In the genomic region with DNA sequence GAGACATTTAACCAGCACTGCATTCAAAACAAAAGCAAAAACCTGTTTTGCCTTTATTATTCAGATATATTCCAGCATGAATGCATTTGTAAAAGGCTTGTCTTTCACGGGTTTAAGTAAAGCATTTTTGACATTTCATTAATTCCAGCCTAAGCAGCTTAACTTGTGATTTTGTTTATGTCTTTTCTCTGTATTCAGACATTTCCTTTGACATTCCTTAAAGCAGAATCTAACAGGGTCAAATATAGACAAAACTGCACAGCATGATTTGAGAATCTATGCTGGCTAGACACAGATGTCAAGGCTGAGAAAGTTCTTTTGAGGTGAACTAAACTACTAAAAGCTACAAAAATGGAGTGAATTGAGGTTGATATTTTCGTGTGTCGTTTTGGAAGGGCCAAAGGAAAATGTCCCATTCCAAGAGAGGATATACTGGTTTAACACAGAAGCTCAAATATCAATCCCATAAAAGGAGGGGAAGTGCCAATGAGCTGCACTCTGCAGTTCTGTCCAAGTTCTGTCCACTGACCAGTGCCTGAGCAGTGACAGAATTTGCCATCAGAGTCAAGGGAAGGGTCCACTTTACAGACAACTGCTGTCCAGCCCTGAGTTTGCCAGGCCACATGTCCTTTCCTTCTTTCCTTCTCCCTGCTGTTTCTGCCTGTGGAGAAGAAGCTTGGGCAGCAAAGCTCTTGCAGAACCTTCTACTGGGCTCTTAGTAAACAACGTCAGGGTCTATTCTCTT, we compare ENCODE assay signal across 17 cellular contexts.
"Had no signal": no experiment of that assay in that cellular context is flagged by ENCODE, and none has a peak within 500 bp of the region (broad histone marks: within the 10 kb centered on the region; RNA-seq: fewer than 3 reads in every experiment).

No MANE protein-coding gene starts in this region.

- H3K27me3 Mint-ChIP-seq: activated naive CD8-positive, alpha-beta T cell treated with anti-CD3 and anti-CD28 coated beads, Interleukin-2, amount 50 U/mL, for 24 hours; activated T-cell treated with anti-CD3 and anti-CD28 coated beads, Interleukin-2, amount 50 U/mL, for 24 hours had no signal

- ATAC-seq: activated CD8-positive, alpha-beta T cell treated with anti-CD3 and anti-CD28 coated beads, Interleukin-2, amount 10 ng/mL, durations not matched to agents 7 days and 5 days; activated naive CD8-positive, alpha-beta T cell treated with anti-CD3 and anti-CD28 coated beads, Interleukin-2, amount 50 U/mL, for 24 hours; effector memory CD8-positive, alpha-beta T cell; left lung; naive thymus-derived CD4-positive, alpha-beta T cell; pancreas; stimulated activated naive CD8-positive, alpha-beta T cell treated with anti-CD3 and anti-CD28 coated beads, Interleukin-15, Interleukin-2, amounts not matched to agents 100 U/mL and 50 U/mL, for 24 hours had no signal

- DNase-seq: activated CD4-positive, alpha-beta T cell treated with anti-CD3 and anti-CD28 coated beads, Interleukin-2, amount 10 ng/mL, durations not matched to agents 7 days and 5 days; activated CD8-positive, alpha-beta T cell treated with anti-CD3 and anti-CD28 coated beads, Interleukin-2, amount 10 ng/mL, durations not matched to agents 7 days and 5 days; activated naive CD4-positive, alpha-beta T cell treated with anti-CD3 and anti-CD28 coated beads, Interleukin-2, amount 10 ng/mL, durations not matched to agents 7 days and 5 days; activated naive CD8-positive, alpha-beta T cell treated with anti-CD3 and anti-CD28 coated beads, Interleukin-2, amount 50 U/mL, for 24 hours; activated T-cell treated with anti-CD3 and anti-CD28 coated beads, Interleukin-2, amount 50 U/mL, for 24 hours; effector memory CD8-positive, alpha-beta T cell; foreskin fibroblast; kidney; left lung; naive thymus-derived CD4-positive, alpha-beta T cell; pancreas; stimulated activated CD4-positive, alpha-beta T cell treated with anti-CD3 and anti-CD28 coated beads, Interleukin-2, amount 100 ng/mL, for 24 hours; stimulated activated naive CD8-positive, alpha-beta T cell treated with anti-CD3 and anti-CD28 coated beads, Interleukin-15, Interleukin-2, amounts not matched to agents 100 U/mL and 50 U/mL, for 24 hours; substantia nigra; T1000; trophoblast cell had no signal

- H3K27ac Mint-ChIP-seq: activated CD4-positive, alpha-beta T cell treated with anti-CD3 and anti-CD28 coated beads, Interleukin-2, amount 10 ng/mL, durations not matched to agents 7 days and 5 days; activated CD8-positive, alpha-beta T cell treated with anti-CD3 and anti-CD28 coated beads, Interleukin-2, amount 10 ng/mL, durations not matched to agents 7 days and 5 days; activated naive CD4-positive, alpha-beta T cell treated with anti-CD3 and anti-CD28 coated beads, Interleukin-2, amount 10 ng/mL, durations not matched to agents 7 days and 5 days; activated naive CD8-positive, alpha-beta T cell treated with anti-CD3 and anti-CD28 coated beads, Interleukin-2, amount 50 U/mL, for 24 hours; activated T-cell treated with anti-CD3 and anti-CD28 coated beads, Interleukin-2, amount 50 U/mL, for 24 hours; effector memory CD8-positive, alpha-beta T cell; naive thymus-derived CD4-positive, alpha-beta T cell had no signal

- H3K9me3 ChIP-seq: ascending aorta, left lung, pancreas had no signal

- H3K4me3 Mint-ChIP-seq: activated CD4-positive, alpha-beta T cell treated with anti-CD3 and anti-CD28 coated beads, Interleukin-2, amount 10 ng/mL, durations not matched to agents 7 days and 5 days; activated CD8-positive, alpha-beta T cell treated with anti-CD3 and anti-CD28 coated beads, Interleukin-2, amount 10 ng/mL, durations not matched to agents 7 days and 5 days; activated naive CD4-positive, alpha-beta T cell treated with anti-CD3 and anti-CD28 coated beads, Interleukin-2, amount 10 ng/mL, durations not matched to agents 7 days and 5 days; activated naive CD8-positive, alpha-beta T cell treated with anti-CD3 and anti-CD28 coated beads, Interleukin-2, amount 50 U/mL, for 24 hours; activated T-cell treated with anti-CD3 and anti-CD28 coated beads, Interleukin-2, amount 50 U/mL, for 24 hours; effector memory CD8-positive, alpha-beta T cell; naive thymus-derived CD4-positive, alpha-beta T cell had no signal

- H3K27ac ChIP-seq: left lung, pancreas had no signal

- H3K36me3 Mint-ChIP-seq: activated naive CD4-positive, alpha-beta T cell treated with anti-CD3 and anti-CD28 coated beads, Interleukin-2, amount 10 ng/mL, durations not matched to agents 7 days and 5 days; naive thymus-derived CD4-positive, alpha-beta T cell had no signal

- H3K27me3 ChIP-seq: ascending aorta, left lung, pancreas had no signal

- H3K4me1 ChIP-seq: pancreas had no signal

- H3K4me1 Mint-ChIP-seq: activated CD4-positive, alpha-beta T cell treated with anti-CD3 and anti-CD28 coated beads, Interleukin-2, amount 10 ng/mL, durations not matched to agents 7 days and 5 days; activated naive CD4-positive, alpha-beta T cell treated with anti-CD3 and anti-CD28 coated beads, Interleukin-2, amount 10 ng/mL, durations not matched to agents 7 days and 5 days had no signal

- H3K9me3 Mint-ChIP-seq: activated CD4-positive, alpha-beta T cell treated with anti-CD3 and anti-CD28 coated beads, Interleukin-2, amount 10 ng/mL, durations not matched to agents 7 days and 5 days; activated naive CD4-positive, alpha-beta T cell treated with anti-CD3 and anti-CD28 coated beads, Interleukin-2, amount 10 ng/mL, durations not matched to agents 7 days and 5 days; activated naive CD8-positive, alpha-beta T cell treated with anti-CD3 and anti-CD28 coated beads, Interleukin-2, amount 50 U/mL, for 24 hours; activated T-cell treated with anti-CD3 and anti-CD28 coated beads, Interleukin-2, amount 50 U/mL, for 24 hours; effector memory CD8-positive, alpha-beta T cell had no signal

- H3K36me3 ChIP-seq: ascending aorta, left lung, pancreas had no signal

- H3K4me3 ChIP-seq: ascending aorta, left lung, pancreas had no signal
